Comparison of ENCODE assay signal across 9 cellular contexts in genomic region chr5:79613571-79613970, GRCh38. TPM values are rescaled to one million over a fixed set of nuclear protein-coding genes. Genes with fewer than 3 reads are reported as not detected.
DNase-seq lines count a peak whose midpoint lies in the region; ATAC-seq and TF ChIP-seq lines count a peak whose summit lies in the region.
"Had no signal": no experiment of that assay in that cellular context is flagged by ENCODE, and none has a peak within 500 bp of the region (broad histone marks: within the 10 kb centered on the region; RNA-seq: fewer than 3 reads in every experiment).

No MANE protein-coding gene starts in this region.

- no peaks in the 10 kb centered on the region for H3K27me3 ChIP-seq in HAP-1 (ENCODE audit: low read depth)
- no peaks in the 10 kb centered on the region for H3K27me3 ChIP-seq in skeletal muscle tissue (ENCODE audit: control insufficient read depth in 3 of 3, insufficient read depth in 3 of 3, low read length in 3 of 3)

- H3K9me3 ChIP-seq in HAP-1: peaks cover 7% of the 10 kb centered on the region
- peaks cover 0 to 2% (median 0%) of the 10 kb centered on the region in 3 donors for H3K9me3 ChIP-seq in skeletal muscle tissue (ENCODE audit: control insufficient read depth in 3 of 3, low read length in 3 of 3)

- peaks cover 2% of the 10 kb centered on the region for H3K27me3 Mint-ChIP-seq in glutamatergic neuron (ENCODE audit: unreplicated experiment)

- H3K36me3 ChIP-seq in HAP-1 (replicated peaks): peaks cover 27% of the 10 kb centered on the region
- peaks cover 0 to 4% (median 4%) of the 10 kb centered on the region in 3 donors for H3K36me3 ChIP-seq in skeletal muscle tissue (ENCODE audit: control insufficient read depth in 3 of 3, insufficient read depth in 3 of 3, low read length in 3 of 3)

- in situ Hi-C loops in HAP-1 (cut with MboI; ENCODE audit: low sequenced_read_pairs): no loop called here

- TF ChIP-seq CTCF in VCaP (conservative IDR thresholded peaks at IDR 0.05) (no peak), glutamatergic neuron (IDR thresholded peaks at IDR 0.05; ENCODE audit: partially characterized antibody, unreplicated experiment) (no peak)

- peak overlapping the region; percentile 99 for H3K4me3 Mint-ChIP-seq in glutamatergic neuron (ENCODE audit: unreplicated experiment)

- H3K27ac Mint-ChIP-seq in glutamatergic neuron (ENCODE audit: unreplicated experiment): no peak overlapping the region

- H3K4me3 ChIP-seq in HAP-1 (peak overlapping the region; percentile 75), skeletal muscle tissue (ENCODE audit: low read length in 3 of 3) (peak overlapping the region; percentile 89 to 98 (median 90))

- H3K36me3 Mint-ChIP-seq in glutamatergic neuron (ENCODE audit: unreplicated experiment): peaks cover 9% of the 10 kb centered on the region

- DNase-seq in HAP-1 (ENCODE audit: low spot score in 2 of 2) (no peak), glutamatergic neuron (no peak), A172 (ENCODE audit: low spot score) (no peak), NCI-H2227 (lab: John Stamatoyannopoulos, UW; ENCODE audit: unreplicated experiment) (no peak), middle frontal gyrus (ENCODE audit: extremely low spot score, low spot score) (no peak)
- DNase-seq: central memory CD4-positive, alpha-beta T cell had no signal

- H3K9me3 Mint-ChIP-seq in glutamatergic neuron (ENCODE audit: unreplicated experiment): peaks cover 10% of the 10 kb centered on the region

- no peak for ATAC-seq in HG03280 (IDR thresholded peaks at IDR 0.05; ENCODE audit: unreplicated experiment)

- peak overlapping the region; percentile 96 to 98 (median 98) for H3K9ac ChIP-seq in skeletal muscle tissue (ENCODE audit: low read depth in 1 of 3, low read length in 3 of 3)

- H3K27ac ChIP-seq in VCaP (peak overlapping the region; percentile 83), skeletal muscle tissue (ENCODE audit: low read depth, low read length) (peak overlapping the region; percentile 95)

- peaks cover 4% of the 10 kb centered on the region for H3K4me1 Mint-ChIP-seq in glutamatergic neuron (ENCODE audit: low read depth, unreplicated experiment)

- peaks cover 12% of the 10 kb centered on the region for H3K4me1 ChIP-seq in HAP-1
- peaks cover 7 to 12% (median 10%) of the 10 kb centered on the region in 3 donors for H3K4me1 ChIP-seq in skeletal muscle tissue (ENCODE audit: control insufficient read depth in 3 of 3, insufficient read depth in 3 of 3, low read length in 3 of 3)

RNA-seq across cellular contexts. Expression of gene TENT2, which starts 1.3 kb away (rescaled TPM):
- total RNA-seq in glutamatergic neuron (ENCODE audit: unreplicated experiment) (60.4 TPM), skeletal muscle tissue (62.6 TPM)
- 52.8 and 53.9 TPM in 2 replicates for total RNA-seq in A172 (2014; rRNA removed; shearing (Covaris generic))
